In the genomic region with DNA sequence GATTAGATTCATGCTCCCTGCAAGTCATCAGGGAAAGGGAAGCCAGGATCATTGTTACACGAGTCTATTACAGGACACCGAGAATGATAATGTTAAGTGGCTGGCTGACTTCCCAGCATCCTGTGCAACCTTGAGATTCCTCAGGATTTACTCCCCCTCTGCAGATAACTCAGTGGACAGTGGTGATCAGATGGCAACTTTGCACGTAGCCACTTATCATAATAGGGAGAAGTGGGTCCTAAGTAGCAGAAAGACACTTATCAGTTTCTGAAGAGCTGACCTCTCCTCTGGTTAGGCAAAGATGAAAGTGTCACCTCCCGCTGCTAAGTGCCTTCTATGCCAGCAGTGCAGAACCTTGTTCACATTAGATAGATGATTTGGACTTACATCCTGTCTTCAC, we compare ENCODE assay signal across 17 cellular contexts. TPM values are rescaled to one million over a fixed set of nuclear protein-coding genes. Genes with fewer than 3 reads are reported as not detected.
"Had no signal": no experiment of that assay in that cellular context is flagged by ENCODE, and none has a peak within 500 bp of the region (broad histone marks: within the 10 kb centered on the region; RNA-seq: fewer than 3 reads in every experiment).

No MANE protein-coding gene starts in this region.

- DNase-seq: activated CD4-positive, alpha-beta memory T cell treated with anti-CD3 and anti-CD28 coated beads for 36 hours; activated gamma-delta T cell treated with Interleukin-2 at 50 U/mL for 16 hours; activated naive CD8-positive, alpha-beta T cell treated with anti-CD3 and anti-CD28 coated beads, Interleukin-2, amount 10 ng/mL, durations not matched to agents 7 days and 5 days; activated T-cell treated with anti-CD3 and anti-CD28 coated beads, Interleukin-2, amount 50 U/mL, for 48 hours; central memory CD4-positive, alpha-beta T cell; effector memory CD4-positive, alpha-beta T cell; hippocampal formation; kidney glomerular epithelial cell; midbrain; pancreas; T-cell; T1000; tibial artery had no signal

- H3K27ac ChIP-seq: coronary artery, pancreas, skin epidermis, tibial artery, VCaP had no signal

- H3K27ac Mint-ChIP-seq: activated CD4-positive, alpha-beta memory T cell treated with anti-CD3 and anti-CD28 coated beads for 36 hours; activated naive CD8-positive, alpha-beta T cell treated with anti-CD3 and anti-CD28 coated beads, Interleukin-2, amount 10 ng/mL, durations not matched to agents 7 days and 5 days; T-cell had no signal

- H3K27me3 Mint-ChIP-seq: activated CD4-positive, alpha-beta memory T cell treated with anti-CD3 and anti-CD28 coated beads for 36 hours; T-cell had no signal

- H3K9me3 ChIP-seq: pancreas, tibial artery had no signal

- H3K4me1 ChIP-seq: pancreas, tibial artery had no signal

- H3K36me3 Mint-ChIP-seq: activated CD4-positive, alpha-beta memory T cell treated with anti-CD3 and anti-CD28 coated beads for 36 hours; activated naive CD8-positive, alpha-beta T cell treated with anti-CD3 and anti-CD28 coated beads, Interleukin-2, amount 10 ng/mL, durations not matched to agents 7 days and 5 days; T-cell had no signal

- H3K4me3 ChIP-seq: coronary artery, lung, pancreas, skin epidermis, tibial artery had no signal

- H3K36me3 ChIP-seq: pancreas, tibial artery had no signal

- H3K4me1 Mint-ChIP-seq: activated naive CD8-positive, alpha-beta T cell treated with anti-CD3 and anti-CD28 coated beads, Interleukin-2, amount 10 ng/mL, durations not matched to agents 7 days and 5 days; T-cell had no signal

- ATAC-seq: pancreas, T-cell had no signal

- H3K9me3 Mint-ChIP-seq: activated CD4-positive, alpha-beta memory T cell treated with anti-CD3 and anti-CD28 coated beads for 36 hours; T-cell had no signal

- H3K4me3 Mint-ChIP-seq: activated CD4-positive, alpha-beta memory T cell treated with anti-CD3 and anti-CD28 coated beads for 36 hours; activated naive CD8-positive, alpha-beta T cell treated with anti-CD3 and anti-CD28 coated beads, Interleukin-2, amount 10 ng/mL, durations not matched to agents 7 days and 5 days; T-cell had no signal

- H3K27me3 ChIP-seq: pancreas, tibial artery had no signal

RNA-seq across cellular contexts. Expression of a gene that starts 6.7 kb away (rescaled TPM):
- total RNA-seq: activated CD4-positive, alpha-beta memory T cell treated with anti-CD3 and anti-CD28 coated beads for 36 hours; activated naive CD8-positive, alpha-beta T cell treated with anti-CD3 and anti-CD28 coated beads, Interleukin-2, amount 10 ng/mL, durations not matched to agents 7 days and 5 days had no signal
- polyA plus RNA-seq: pancreas had no signal

RNA-seq across cellular contexts. Expression of a gene that starts 29.1 kb away (rescaled TPM):
- total RNA-seq: activated naive CD8-positive, alpha-beta T cell treated with anti-CD3 and anti-CD28 coated beads, Interleukin-2, amount 10 ng/mL, durations not matched to agents 7 days and 5 days; T-cell had no signal
